ENCODE assay signal across 21 cellular contexts in genomic region chr6:63268574-63268973, GRCh38. TPM values are rescaled to one million over a fixed set of nuclear protein-coding genes. Genes with fewer than 3 reads are reported as not detected.
A peak's percentile ranks its signal among the peaks of the same experiment; 100 is the strongest.
DNase-seq lines count a peak whose midpoint lies in the region; ATAC-seq and TF ChIP-seq lines count a peak whose summit lies in the region.
"Had no signal": no experiment of that assay in that cellular context is flagged by ENCODE, and none has a peak within 500 bp of the region (broad histone marks: within the 10 kb centered on the region; RNA-seq: fewer than 3 reads in every experiment).

No MANE protein-coding gene starts in this region.

- CTCF ChIA-PET in GM10248 (lab: Yijun Ruan, JAX) (interaction anchor here (1.2 kb wide), 1 partner anchor 10 kb away, joined by 5 read pairs; no protein-coding TSS in a partner anchor), Caco-2 (lab: Charles Lee) (no interaction called here)

- H3K36me3 ChIP-seq in Caco-2 (ENCODE audit: control insufficient read depth, insufficient read depth, low read length), result no peaks in the 10 kb centered on the region
- H3K36me3 ChIP-seq: Peyer's patch, thyroid gland had no signal

- H3K36me3 Mint-ChIP-seq in Caco-2 (ENCODE audit: insufficient read depth, unreplicated experiment), result no peaks in the 10 kb centered on the region
- H3K36me3 Mint-ChIP-seq: activated naive CD8-positive, alpha-beta T cell treated with anti-CD3 and anti-CD28 coated beads, Interleukin-2, amount 10 ng/mL, durations not matched to agents 7 days and 5 days had no signal

- DNase-seq in GM10248 (ENCODE audit: extremely low spot score) (no peak), Caco-2 (no peak), hepatic stellate cell (ENCODE audit: low spot score) (no peak), CD1c-positive myeloid dendritic cell (ENCODE audit: extremely low spot score) (no peak)
- DNase-seq: ACHN; activated B cell treated with CpG ODN at 0.5 μM for 24 hours; activated naive CD8-positive, alpha-beta T cell treated with anti-CD3 and anti-CD28 coated beads, Interleukin-2, amount 10 ng/mL, durations not matched to agents 7 days and 5 days; COR-L47; left ventricle myocardium superior; NCI-H1436 treated with DMSO at 0.1 percent for 48 hours; NCI-H524 treated with DMSO at 0.1 percent for 48 hours; Peyer's patch; psoas muscle; thyroid gland had no signal

- H3K27me3 Mint-ChIP-seq in Caco-2 (ENCODE audit: insufficient read depth, unreplicated experiment), result no peaks in the 10 kb centered on the region
- H3K27me3 Mint-ChIP-seq: activated B cell treated with CpG ODN at 0.5 μM for 24 hours; activated naive CD8-positive, alpha-beta T cell treated with anti-CD3 and anti-CD28 coated beads, Interleukin-2, amount 10 ng/mL, durations not matched to agents 7 days and 5 days had no signal

- H3K9me3 ChIP-seq in Caco-2, result no peaks in the 10 kb centered on the region
- H3K9me3 ChIP-seq: Peyer's patch, psoas muscle, thyroid gland had no signal

- H3K4me3 ChIP-seq in Caco-2 (ENCODE audit: low read depth, low read length), result no peak overlapping the region
- H3K4me3 ChIP-seq: K562, Peyer's patch, psoas muscle, thyroid gland had no signal

- BruUV-seq in Caco-2 (replicated peaks; lab: Mats Ljungman, UMichigan), result no TSS peak

- intact Hi-C loops in Caco-2 (cut with micrococcal nuclease; ENCODE audit: unreplicated experiment), result no loop called here

- POLR2A ChIA-PET in GM10248 (lab: Yijun Ruan, JAX), result no interaction called here
- POLR2A ChIA-PET in Caco-2 (lab: Charles Lee), result no interaction called here

- no peak overlapping the region for H3K4me3 Mint-ChIP-seq in Caco-2 (ENCODE audit: unreplicated experiment)
- H3K4me3 Mint-ChIP-seq: activated B cell treated with CpG ODN at 0.5 μM for 24 hours; activated naive CD8-positive, alpha-beta T cell treated with anti-CD3 and anti-CD28 coated beads, Interleukin-2, amount 10 ng/mL, durations not matched to agents 7 days and 5 days had no signal

- no peak for TF ChIP-seq CTCF in GM10248 (IDR thresholded peaks at IDR 0.05; ENCODE audit: control extremely low read depth, extremely low read depth, low read depth, missing control alignments)
- TF ChIP-seq CTCF in Caco-2 (IDR thresholded peaks at IDR 0.05; ENCODE audit: insufficient read depth in 1 of 2, low read depth in 1 of 2, low read length in 1 of 2, severe bottlenecking in 1 of 2, unreplicated experiment in 1 of 2), result no peak

- no peaks in the 10 kb centered on the region for H3K27me3 ChIP-seq in Caco-2 (replicated peaks; ENCODE audit: control insufficient read depth, insufficient read depth, low read length)
- H3K27me3 ChIP-seq: Peyer's patch, thyroid gland had no signal

- ATAC-seq in GM18511 (IDR thresholded peaks at IDR 0.05; ENCODE audit: unreplicated experiment), result peak; percentile 63
- peak; percentile 60 for ATAC-seq in GM19467 (IDR thresholded peaks at IDR 0.05; ENCODE audit: unreplicated experiment)
- peak; percentile 64 for ATAC-seq in HG02759 (IDR thresholded peaks at IDR 0.05; ENCODE audit: unreplicated experiment)
- ATAC-seq in HG03354 (IDR thresholded peaks at IDR 0.05; ENCODE audit: poor library complexity, severe bottlenecking, unreplicated experiment), result peak; percentile 67
- ATAC-seq: K562, left ventricle myocardium superior, psoas muscle had no signal

- H3K4me1 Mint-ChIP-seq in Caco-2 (ENCODE audit: low read depth, unreplicated experiment), result no peaks in the 10 kb centered on the region
- H3K4me1 Mint-ChIP-seq: activated B cell treated with CpG ODN at 0.5 μM for 24 hours; activated naive CD8-positive, alpha-beta T cell treated with anti-CD3 and anti-CD28 coated beads, Interleukin-2, amount 10 ng/mL, durations not matched to agents 7 days and 5 days had no signal

- H3K9me3 Mint-ChIP-seq in Caco-2 (ENCODE audit: unreplicated experiment), result no peaks in the 10 kb centered on the region
- H3K9me3 Mint-ChIP-seq: activated B cell treated with CpG ODN at 0.5 μM for 24 hours; activated naive CD8-positive, alpha-beta T cell treated with anti-CD3 and anti-CD28 coated beads, Interleukin-2, amount 10 ng/mL, durations not matched to agents 7 days and 5 days had no signal

- H3K4me1 ChIP-seq in Caco-2, result no peaks in the 10 kb centered on the region
- H3K4me1 ChIP-seq: Peyer's patch, psoas muscle, thyroid gland had no signal

- no peak overlapping the region for H3K27ac Mint-ChIP-seq in Caco-2 (ENCODE audit: unreplicated experiment)
- H3K27ac Mint-ChIP-seq: activated B cell treated with CpG ODN at 0.5 μM for 24 hours; activated naive CD8-positive, alpha-beta T cell treated with anti-CD3 and anti-CD28 coated beads, Interleukin-2, amount 10 ng/mL, durations not matched to agents 7 days and 5 days had no signal

RNA-seq across cellular contexts. Expression of gene LGSN, which starts 51.2 kb away (rescaled TPM):
- 10.8 and 13.2 TPM in 2 replicates for total RNA-seq in Caco-2 (2022)
- total RNA-seq: cardiac septum, K562, left ventricle myocardium superior, myocyte, Peyer's patch, psoas muscle, thyroid gland had no signal

RNA-seq across cellular contexts. Expression of gene FKBP1C, which starts 57.3 kb away (rescaled TPM):
- 0.32 TPM in 1 of 2 replicates, not detected in the other for total RNA-seq in Caco-2 (2022)
- total RNA-seq: activated B cell treated with CpG ODN at 0.5 μM for 24 hours had no signal
